17 cellular contexts compared by ENCODE assay signal in genomic region chr2:127906206-127906926, GRCh38. TPM values are rescaled to one million over a fixed set of nuclear protein-coding genes. Genes with fewer than 3 reads are reported as not detected.
DNase-seq lines count a peak whose midpoint lies in the region; ATAC-seq and TF ChIP-seq lines count a peak whose summit lies in the region.
"Had no signal": no experiment of that assay in that cellular context is flagged by ENCODE, and none has a peak within 500 bp of the region (broad histone marks: within the 10 kb centered on the region; RNA-seq: fewer than 3 reads in every experiment).

No MANE protein-coding gene starts in this region.

- no peaks in the 10 kb centered on the region for H3K27me3 ChIP-seq in fibroblast of lung (ENCODE audit: control insufficient read depth, insufficient read depth, low read length)

- no peaks in the 10 kb centered on the region for H3K4me1 ChIP-seq in fibroblast of lung (ENCODE audit: control insufficient read depth, extremely low read depth, insufficient read depth, low read length)

- H3K4me3 ChIP-seq in fibroblast of lung (replicated peaks in 1 of 4; ENCODE audit: control extremely low read depth in 1 of 4, insufficient read depth in 1 of 4, low read depth in 3 of 4, low read length in 4 of 4) (no peak overlapping the region), coronary artery (no peak overlapping the region)
- H3K4me3 ChIP-seq: gastroesophageal sphincter had no signal

- H4K20me1 ChIP-seq in fibroblast of lung (ENCODE audit: control insufficient read depth, extremely low read depth, insufficient read depth, low read length), result no peaks in the 10 kb centered on the region

- no peak overlapping the region for H3K27ac Mint-ChIP-seq in stimulated activated effector memory CD8-positive, alpha-beta T cell treated with anti-CD3 and anti-CD28 coated beads, Interleukin-12 subunit alpha, Interleukin-12 subunit beta, amount 100 ng/mL, for 72 hours
- H3K27ac Mint-ChIP-seq in mesothelial cell of epicardium, result no peak overlapping the region
- H3K27ac Mint-ChIP-seq: activated CD4-positive, alpha-beta T cell treated with anti-CD3 and anti-CD28 coated beads, Interleukin-2, amount 10 ng/mL, durations not matched to agents 24 days and 14 days; CD8-positive, alpha-beta T cell; memory B cell; nephron had no signal

- H3K9ac ChIP-seq in fibroblast of lung (ENCODE audit: insufficient read depth, low read length), result no peak overlapping the region

- no peak for TF ChIP-seq CTCF in fibroblast of lung (conservative IDR thresholded peaks at IDR 0.05 in 1 of 2, IDR thresholded peaks at IDR 0.05 in 1 of 2; ENCODE audit: low read depth in 1 of 2, low read length in 2 of 2)
- no peak for TF ChIP-seq CTCF in mesothelial cell of epicardium (IDR thresholded peaks at IDR 0.05; ENCODE audit: unreplicated experiment)
- no peak for TF ChIP-seq CTCF in coronary artery (IDR thresholded peaks at IDR 0.05)

- H3K4me2 ChIP-seq in fibroblast of lung (ENCODE audit: extremely low read depth, insufficient read depth, low read length), result no peak overlapping the region

- peak; percentile 54 for DNase-seq in activated effector memory CD4-positive, alpha-beta T cell treated with anti-CD3 and anti-CD28 coated beads, Interleukin-2, amount 50 U/mL, for 16 hours
- no peak for DNase-seq in activated effector memory CD4-positive, alpha-beta T cell treated with Interleukin-2 at 50 U/mL for 16 hours
- DNase-seq in NCI-H2227 (lab: John Stamatoyannopoulos, UW; ENCODE audit: unreplicated experiment) (peak; percentile 84), fibroblast of lung (ENCODE audit: low read depth in 2 of 2) (no peak), mesothelial cell of epicardium (ENCODE audit: low spot score in 2 of 2, unreplicated experiment in 2 of 2) (no peak), coronary artery (ENCODE audit: low spot score) (no peak)
- DNase-seq in stimulated activated effector memory CD8-positive, alpha-beta T cell treated with anti-CD3 and anti-CD28 coated beads, Interleukin-12 subunit alpha, Interleukin-12 subunit beta, amount 100 ng/mL, for 72 hours (ENCODE audit: low spot score in 2 of 2), result no peak
- DNase-seq in stimulated activated naive CD8-positive, alpha-beta T cell treated with anti-CD3 and anti-CD28 coated beads, Interleukin-15, Interleukin-2, amounts not matched to agents 100 U/mL and 50 U/mL, for 24 hours, result no peak
- DNase-seq: activated CD4-positive, alpha-beta T cell treated with anti-CD3 and anti-CD28 coated beads, Interleukin-2, amount 10 ng/mL, durations not matched to agents 24 days and 14 days; activated CD8-positive, alpha-beta memory T cell treated with anti-CD3 and anti-CD28 coated beads, Interleukin-2, amount 50 U/mL, for 48 hours; activated naive CD4-positive, alpha-beta T cell treated with Interleukin-2 at 50 U/mL for 16 hours; CD8-positive, alpha-beta T cell; GDM1; NCI-H2107 had no signal

- no peak overlapping the region for H3K27ac ChIP-seq in fibroblast of lung (ENCODE audit: insufficient read depth, low read length)
- H3K27ac ChIP-seq in coronary artery, result no peak overlapping the region
- H3K27ac ChIP-seq: gastroesophageal sphincter had no signal

- ATAC-seq in stimulated activated effector memory CD8-positive, alpha-beta T cell treated with anti-CD3 and anti-CD28 coated beads, Interleukin-12 subunit alpha, Interleukin-12 subunit beta, amount 100 ng/mL, for 72 hours, result peak; percentile 26
- no peak for ATAC-seq in stimulated activated naive CD8-positive, alpha-beta T cell treated with anti-CD3 and anti-CD28 coated beads, Interleukin-15, Interleukin-2, amounts not matched to agents 100 U/mL and 50 U/mL, for 24 hours
- ATAC-seq: CD8-positive, alpha-beta T cell; gastroesophageal sphincter had no signal

- no peak overlapping the region for H3K4me3 Mint-ChIP-seq in stimulated activated effector memory CD8-positive, alpha-beta T cell treated with anti-CD3 and anti-CD28 coated beads, Interleukin-12 subunit alpha, Interleukin-12 subunit beta, amount 100 ng/mL, for 72 hours
- H3K4me3 Mint-ChIP-seq in mesothelial cell of epicardium, result no peak overlapping the region
- H3K4me3 Mint-ChIP-seq: activated CD4-positive, alpha-beta T cell treated with anti-CD3 and anti-CD28 coated beads, Interleukin-2, amount 10 ng/mL, durations not matched to agents 24 days and 14 days; CD8-positive, alpha-beta T cell; memory B cell had no signal

- H3K27me3 Mint-ChIP-seq in mesothelial cell of epicardium (ENCODE audit: low read depth), result peaks cover 31% of the 10 kb centered on the region
- H3K27me3 Mint-ChIP-seq: activated CD4-positive, alpha-beta T cell treated with anti-CD3 and anti-CD28 coated beads, Interleukin-2, amount 10 ng/mL, durations not matched to agents 24 days and 14 days; memory B cell had no signal

- H3K79me2 ChIP-seq in fibroblast of lung (ENCODE audit: control insufficient read depth, insufficient read depth, low read length), result no peaks in the 10 kb centered on the region

- H3K4me1 Mint-ChIP-seq in stimulated activated effector memory CD8-positive, alpha-beta T cell treated with anti-CD3 and anti-CD28 coated beads, Interleukin-12 subunit alpha, Interleukin-12 subunit beta, amount 100 ng/mL, for 72 hours, result no peaks in the 10 kb centered on the region
- no peaks in the 10 kb centered on the region for H3K4me1 Mint-ChIP-seq in mesothelial cell of epicardium
- H3K4me1 Mint-ChIP-seq: activated CD4-positive, alpha-beta T cell treated with anti-CD3 and anti-CD28 coated beads, Interleukin-2, amount 10 ng/mL, durations not matched to agents 24 days and 14 days; nephron had no signal

- no peaks in the 10 kb centered on the region for H3K36me3 ChIP-seq in fibroblast of lung (ENCODE audit: control insufficient read depth, insufficient read depth, low read length)
- H3K36me3 ChIP-seq: gastroesophageal sphincter had no signal

- H2AFZ ChIP-seq in fibroblast of lung (ENCODE audit: low read length), result peak overlapping the region; percentile 5

- no peaks in the 10 kb centered on the region for H3K36me3 Mint-ChIP-seq in stimulated activated effector memory CD8-positive, alpha-beta T cell treated with anti-CD3 and anti-CD28 coated beads, Interleukin-12 subunit alpha, Interleukin-12 subunit beta, amount 100 ng/mL, for 72 hours
- H3K36me3 Mint-ChIP-seq in mesothelial cell of epicardium, result no peaks in the 10 kb centered on the region
- H3K36me3 Mint-ChIP-seq: CD8-positive, alpha-beta T cell; memory B cell had no signal

- no peaks in the 10 kb centered on the region for H3K9me3 ChIP-seq in fibroblast of lung (ENCODE audit: control insufficient read depth, insufficient read depth, low read depth, low read length)
- H3K9me3 ChIP-seq: gastroesophageal sphincter had no signal

- no peaks in the 10 kb centered on the region for H3K9me3 Mint-ChIP-seq in stimulated activated effector memory CD8-positive, alpha-beta T cell treated with anti-CD3 and anti-CD28 coated beads, Interleukin-12 subunit alpha, Interleukin-12 subunit beta, amount 100 ng/mL, for 72 hours
- peaks cover 3% of the 10 kb centered on the region for H3K9me3 Mint-ChIP-seq in mesothelial cell of epicardium
- H3K9me3 Mint-ChIP-seq: activated CD4-positive, alpha-beta T cell treated with anti-CD3 and anti-CD28 coated beads, Interleukin-2, amount 10 ng/mL, durations not matched to agents 24 days and 14 days; CD8-positive, alpha-beta T cell; memory B cell; nephron had no signal

RNA-seq across cellular contexts. Expression of gene AMMECR1L, which starts 20.6 kb away (rescaled TPM):
- total RNA-seq in fibroblast of lung, result 13.1 and 16.8 TPM in 2 replicates
- 15.5 and 16.8 TPM in 2 replicates for polyA plus RNA-seq in fibroblast of lung
- polyA plus RNA-seq in fibroblast of lung (2012), result 9.5 and 10.9 TPM in 2 replicates
- polyA minus RNA-seq in fibroblast of lung (ENCODE audit: low replicate concordance), result 8.2 and 11.4 TPM in 2 replicates
- total RNA-seq in mesothelial cell of epicardium, result 23.1 to 24.6 TPM (median 24.1 TPM) in 3 replicates

RNA-seq across cellular contexts. Expression of gene POLR2D, which starts 48.4 kb away (rescaled TPM):
- total RNA-seq in fibroblast of lung (21.8 and 22.9 TPM in 2 replicates), mesothelial cell of epicardium (32.9 to 34.7 TPM (median 34.1 TPM) in 3 replicates)
- 22.4 and 32.2 TPM in 2 replicates for polyA plus RNA-seq in fibroblast of lung
- 21.9 and 31.4 TPM in 2 replicates for polyA plus RNA-seq in fibroblast of lung (2012)
- polyA minus RNA-seq in fibroblast of lung (ENCODE audit: low replicate concordance), result 20.9 and 29.3 TPM in 2 replicates

Comparison
In these comparisons a context has a peak if more than half of its experiments do, and no peak if none do; other contexts are left out.
1. DNase-seq: peak in activated effector memory CD4-positive, alpha-beta T cell treated with anti-CD3 and anti-CD28 coated beads, Interleukin-2, amount 50 U/mL, for 16 hours (single experiment) and NCI-H2227 (single experiment); none in activated effector memory CD4-positive, alpha-beta T cell treated with Interleukin-2 at 50 U/mL for 16 hours (single experiment), fibroblast of lung (0 of 2), stimulated activated effector memory CD8-positive, alpha-beta T cell treated with anti-CD3 and anti-CD28 coated beads, Interleukin-12 subunit alpha, Interleukin-12 subunit beta, amount 100 ng/mL, for 72 hours (0 of 2), mesothelial cell of epicardium (0 of 2), stimulated activated naive CD8-positive, alpha-beta T cell treated with anti-CD3 and anti-CD28 coated beads, Interleukin-15, Interleukin-2, amounts not matched to agents 100 U/mL and 50 U/mL, for 24 hours (single experiment) and coronary artery (single experiment).